8 cellular contexts compared by ENCODE assay signal in genomic region chr7:43954524-43955228, GRCh38. TPM values are rescaled to one million over a fixed set of nuclear protein-coding genes. Genes with fewer than 3 reads are reported as not detected.
DNase-seq lines count a peak whose midpoint lies in the region; ATAC-seq and TF ChIP-seq lines count a peak whose summit lies in the region.

No MANE protein-coding gene starts in this region.

- H3K4me3 Mint-ChIP-seq in glutamatergic neuron (ENCODE audit: unreplicated experiment): peak overlapping the region; percentile 64

- peaks cover 26% of the 10 kb centered on the region for H3K4me1 Mint-ChIP-seq in glutamatergic neuron (ENCODE audit: low read depth, unreplicated experiment)

- peaks cover 12% of the 10 kb centered on the region for H3K27me3 Mint-ChIP-seq in glutamatergic neuron (ENCODE audit: unreplicated experiment)

- TF ChIP-seq CTCF in glutamatergic neuron (IDR thresholded peaks at IDR 0.05; ENCODE audit: partially characterized antibody, unreplicated experiment): no peak
- peak; percentile 71 for TF ChIP-seq CTCF in retinal pigment epithelial cell (conservative IDR thresholded peaks at IDR 0.05; ENCODE audit: low read depth, low read length)

- peaks cover 9% of the 10 kb centered on the region for H3K36me3 Mint-ChIP-seq in glutamatergic neuron (ENCODE audit: unreplicated experiment)

- no peak overlapping the region for H3K4me3 ChIP-seq in retinal pigment epithelial cell (ENCODE audit: low read length)

- DNase-seq in NCI-H1092 (lab: John Stamatoyannopoulos, UW): peak; percentile 15
- DNase-seq in NCI-H1092 treated with DMSO at 0.1 percent for 48 hours (lab: John Stamatoyannopoulos, UW): no peak
- DNase-seq in MV-4-11 (lab: John Stamatoyannopoulos, UW): peak; percentile 50
- DNase-seq in activated CD4-positive, alpha-beta T cell treated with anti-CD3 and anti-CD28 coated beads, Interleukin-2, amount 50 U/mL, for 1 hour: peak; percentile 9
- DNase-seq in glutamatergic neuron: peak; percentile 38
- DNase-seq in retinal pigment epithelial cell (ENCODE audit: low read depth): peak; percentile 4

- ATAC-seq in GM19463 (IDR thresholded peaks at IDR 0.05; ENCODE audit: unreplicated experiment) (peak; percentile 61), GM21619 (IDR thresholded peaks at IDR 0.05; ENCODE audit: unreplicated experiment) (no peak)

- peaks cover 9% of the 10 kb centered on the region for H3K9me3 Mint-ChIP-seq in glutamatergic neuron (ENCODE audit: unreplicated experiment)

- peak overlapping the region; percentile 98 for H3K27ac Mint-ChIP-seq in glutamatergic neuron (ENCODE audit: unreplicated experiment)

RNA-seq across cellular contexts. Expression of gene UBE2D4, which starts 28.4 kb away (rescaled TPM):
- 10.1 TPM for total RNA-seq in glutamatergic neuron (ENCODE audit: unreplicated experiment)

RNA-seq across cellular contexts. Expression of gene SPDYE1, which starts 43.0 kb away (rescaled TPM):
- total RNA-seq in glutamatergic neuron (ENCODE audit: unreplicated experiment): not detected

RNA-seq across cellular contexts. Expression of gene URGCP, which starts 48.3 kb away (rescaled TPM):
- 17.8 TPM for total RNA-seq in glutamatergic neuron (ENCODE audit: unreplicated experiment)
